1 cellular context compared by ENCODE assay signal in the genomic region with DNA sequence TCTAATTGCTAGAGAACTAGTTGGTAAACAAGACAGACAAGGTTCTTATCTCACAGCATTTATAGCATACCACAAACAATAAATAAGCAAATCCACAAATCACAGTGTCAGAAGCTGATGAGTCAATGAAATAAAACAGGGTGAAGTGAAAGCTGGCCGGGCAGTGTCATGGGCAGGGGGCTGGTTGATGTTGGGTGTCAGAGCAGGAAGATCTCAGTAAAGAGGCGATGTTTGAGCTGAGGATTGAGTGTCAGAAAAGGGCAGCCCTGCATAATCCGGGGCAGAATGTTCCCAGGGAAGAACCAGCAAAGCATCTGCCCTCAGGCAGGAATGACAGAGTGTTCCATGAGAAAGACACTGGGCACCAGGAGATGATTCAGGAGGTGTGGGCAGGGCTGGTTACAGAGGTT.
TF ChIP-seq lines count a peak whose summit lies in the region.

No MANE protein-coding gene starts in this region.

TF ChIP-seq in GM23338, 12 proteins besides CTCF, POLR2A, EP300 and RAD21 (continued from another document):
- TF ChIP-seq, protein P1, sequence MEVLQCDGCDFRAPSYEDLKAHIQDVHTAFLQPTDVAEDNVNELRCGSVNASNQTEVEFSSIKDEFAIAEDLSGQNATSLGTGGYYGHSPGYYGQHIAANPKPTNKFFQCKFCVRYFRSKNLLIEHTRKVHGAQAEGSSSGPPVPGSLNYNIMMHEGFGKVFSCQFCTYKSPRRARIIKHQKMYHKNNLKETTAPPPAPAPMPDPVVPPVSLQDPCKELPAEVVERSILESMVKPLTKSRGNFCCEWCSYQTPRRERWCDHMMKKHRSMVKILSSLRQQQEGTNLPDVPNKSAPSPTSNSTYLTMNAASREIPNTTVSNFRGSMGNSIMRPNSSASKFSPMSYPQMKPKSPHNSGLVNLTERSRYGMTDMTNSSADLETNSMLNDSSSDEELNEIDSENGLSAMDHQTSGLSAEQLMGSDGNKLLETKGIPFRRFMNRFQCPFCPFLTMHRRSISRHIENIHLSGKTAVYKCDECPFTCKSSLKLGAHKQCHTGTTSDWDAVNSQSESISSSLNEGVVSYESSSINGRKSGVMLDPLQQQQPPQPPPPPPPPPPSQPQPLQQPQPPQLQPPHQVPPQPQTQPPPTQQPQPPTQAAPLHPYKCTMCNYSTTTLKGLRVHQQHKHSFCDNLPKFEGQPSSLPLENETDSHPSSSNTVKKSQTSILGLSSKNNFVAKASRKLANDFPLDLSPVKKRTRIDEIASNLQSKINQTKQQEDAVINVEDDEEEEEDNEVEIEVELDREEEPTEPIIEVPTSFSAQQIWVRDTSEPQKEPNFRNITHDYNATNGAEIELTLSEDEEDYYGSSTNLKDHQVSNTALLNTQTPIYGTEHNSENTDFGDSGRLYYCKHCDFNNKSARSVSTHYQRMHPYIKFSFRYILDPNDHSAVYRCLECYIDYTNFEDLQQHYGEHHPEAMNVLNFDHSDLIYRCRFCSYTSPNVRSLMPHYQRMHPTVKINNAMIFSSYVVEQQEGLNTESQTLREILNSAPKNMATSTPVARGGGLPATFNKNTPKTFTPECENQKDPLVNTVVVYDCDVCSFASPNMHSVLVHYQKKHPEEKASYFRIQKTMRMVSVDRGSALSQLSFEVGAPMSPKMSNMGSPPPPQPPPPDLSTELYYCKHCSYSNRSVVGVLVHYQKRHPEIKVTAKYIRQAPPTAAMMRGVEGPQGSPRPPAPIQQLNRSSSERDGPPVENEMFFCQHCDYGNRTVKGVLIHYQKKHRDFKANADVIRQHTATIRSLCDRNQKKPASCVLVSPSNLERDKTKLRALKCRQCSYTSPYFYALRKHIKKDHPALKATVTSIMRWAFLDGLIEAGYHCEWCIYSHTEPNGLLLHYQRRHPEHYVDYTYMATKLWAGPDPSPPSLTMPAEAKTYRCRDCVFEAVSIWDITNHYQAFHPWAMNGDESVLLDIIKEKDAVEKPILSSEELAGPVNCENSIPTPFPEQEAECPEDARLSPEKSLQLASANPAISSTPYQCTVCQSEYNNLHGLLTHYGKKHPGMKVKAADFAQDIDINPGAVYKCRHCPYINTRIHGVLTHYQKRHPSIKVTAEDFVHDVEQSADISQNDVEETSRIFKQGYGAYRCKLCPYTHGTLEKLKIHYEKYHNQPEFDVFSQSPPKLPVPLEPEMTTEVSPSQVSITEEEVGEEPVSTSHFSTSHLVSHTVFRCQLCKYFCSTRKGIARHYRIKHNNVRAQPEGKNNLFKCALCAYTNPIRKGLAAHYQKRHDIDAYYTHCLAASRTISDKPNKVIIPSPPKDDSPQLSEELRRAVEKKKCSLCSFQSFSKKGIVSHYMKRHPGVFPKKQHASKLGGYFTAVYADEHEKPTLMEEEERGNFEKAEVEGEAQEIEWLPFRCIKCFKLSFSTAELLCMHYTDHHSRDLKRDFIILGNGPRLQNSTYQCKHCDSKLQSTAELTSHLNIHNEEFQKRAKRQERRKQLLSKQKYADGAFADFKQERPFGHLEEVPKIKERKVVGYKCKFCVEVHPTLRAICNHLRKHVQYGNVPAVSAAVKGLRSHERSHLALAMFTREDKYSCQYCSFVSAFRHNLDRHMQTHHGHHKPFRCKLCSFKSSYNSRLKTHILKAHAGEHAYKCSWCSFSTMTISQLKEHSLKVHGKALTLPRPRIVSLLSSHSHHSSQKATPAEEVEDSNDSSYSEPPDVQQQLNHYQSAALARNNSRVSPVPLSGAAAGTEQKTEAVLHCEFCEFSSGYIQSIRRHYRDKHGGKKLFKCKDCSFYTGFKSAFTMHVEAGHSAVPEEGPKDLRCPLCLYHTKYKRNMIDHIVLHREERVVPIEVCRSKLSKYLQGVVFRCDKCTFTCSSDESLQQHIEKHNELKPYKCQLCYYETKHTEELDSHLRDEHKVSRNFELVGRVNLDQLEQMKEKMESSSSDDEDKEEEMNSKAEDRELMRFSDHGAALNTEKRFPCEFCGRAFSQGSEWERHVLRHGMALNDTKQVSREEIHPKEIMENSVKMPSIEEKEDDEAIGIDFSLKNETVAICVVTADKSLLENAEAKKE (CRISPR knock-in tag; IDR thresholded peaks at IDR 0.05), result no peak
- no peak for TF ChIP-seq EZH2phosphoT487 (IDR thresholded peaks at IDR 0.05; ENCODE audit: unreplicated experiment)
- no peak for TF ChIP-seq EZH2 (IDR thresholded peaks at IDR 0.05; ENCODE audit: low read depth, unreplicated experiment)
- TF ChIP-seq, protein P2, sequence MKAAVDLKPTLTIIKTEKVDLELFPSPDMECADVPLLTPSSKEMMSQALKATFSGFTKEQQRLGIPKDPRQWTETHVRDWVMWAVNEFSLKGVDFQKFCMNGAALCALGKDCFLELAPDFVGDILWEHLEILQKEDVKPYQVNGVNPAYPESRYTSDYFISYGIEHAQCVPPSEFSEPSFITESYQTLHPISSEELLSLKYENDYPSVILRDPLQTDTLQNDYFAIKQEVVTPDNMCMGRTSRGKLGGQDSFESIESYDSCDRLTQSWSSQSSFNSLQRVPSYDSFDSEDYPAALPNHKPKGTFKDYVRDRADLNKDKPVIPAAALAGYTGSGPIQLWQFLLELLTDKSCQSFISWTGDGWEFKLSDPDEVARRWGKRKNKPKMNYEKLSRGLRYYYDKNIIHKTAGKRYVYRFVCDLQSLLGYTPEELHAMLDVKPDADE (IDR thresholded peaks at IDR 0.05), result no peak
- no peak for TF ChIP-seq JUNB (IDR thresholded peaks at IDR 0.05; ENCODE audit: unreplicated experiment)
- TF ChIP-seq ZNF114 (CRISPR knock-in tag; IDR thresholded peaks at IDR 0.05), result no peak
- no peak for TF ChIP-seq ZNF331 (CRISPR knock-in tag; IDR thresholded peaks at IDR 0.05; ENCODE audit: low read depth)
- no peak for TF ChIP-seq CREB1 (CRISPR knock-in tag; IDR thresholded peaks at IDR 0.05; ENCODE audit: low read depth)
